Comparison of ENCODE assay signal across 18 cellular contexts in genomic region chr7:149293338-149293737, GRCh38. TPM values are rescaled to one million over a fixed set of nuclear protein-coding genes. Genes with fewer than 3 reads are reported as not detected.
DNase-seq lines count a peak whose midpoint lies in the region; ATAC-seq, FAIRE-seq and TF ChIP-seq lines count a peak whose summit lies in the region.
"Had no signal": no experiment of that assay in that cellular context is flagged by ENCODE, and none has a peak within 500 bp of the region (broad histone marks: within the 10 kb centered on the region; RNA-seq: fewer than 3 reads in every experiment).

No MANE protein-coding gene starts in this region.

- H3K27me3 Mint-ChIP-seq in activated T-cell treated with anti-CD3 and anti-CD28 coated beads, Interleukin-2, amount 50 U/mL, for 24 hours, result no peaks in the 10 kb centered on the region
- peaks cover 12% of the 10 kb centered on the region for H3K27me3 Mint-ChIP-seq in GM23338 (ENCODE audit: insufficient read depth, low read depth, poor library complexity)
- H3K27me3 Mint-ChIP-seq in osteocyte (ENCODE audit: unreplicated experiment), result no peaks in the 10 kb centered on the region
- H3K27me3 Mint-ChIP-seq: B cell; CD4-positive, alpha-beta T cell had no signal

- H3K4me1 Mint-ChIP-seq in activated T-cell treated with anti-CD3 and anti-CD28 coated beads, Interleukin-2, amount 50 U/mL, for 24 hours (ENCODE audit: low read depth), result peaks cover 28% of the 10 kb centered on the region
- H3K4me1 Mint-ChIP-seq in GM23338 (peaks cover 4% of the 10 kb centered on the region; the same call in 1 of the 3 replicates), osteocyte (ENCODE audit: unreplicated experiment) (no peaks in the 10 kb centered on the region)
- H3K4me1 Mint-ChIP-seq: B cell had no signal

- H3K27ac Mint-ChIP-seq in activated T-cell treated with anti-CD3 and anti-CD28 coated beads, Interleukin-2, amount 50 U/mL, for 24 hours, result peak overlapping the region; percentile 38
- no peak overlapping the region for H3K27ac Mint-ChIP-seq in GM23338
- H3K27ac Mint-ChIP-seq in osteocyte (ENCODE audit: unreplicated experiment), result no peak overlapping the region
- H3K27ac Mint-ChIP-seq: B cell; CD4-positive, alpha-beta T cell had no signal

- H2AFZ ChIP-seq in GM23338 (no peak overlapping the region), K562 (ENCODE audit: low read depth, low read length) (no peak overlapping the region)

- in situ Hi-C loops in K562 (cut with MboI), result no loop called here

- H3K4me3 ChIP-seq in GM23338, result no peak overlapping the region
- H3K4me3 ChIP-seq in K562, result no peak overlapping the region
- H3K4me3 ChIP-seq in thyroid gland (replicated peaks in 1 of 3), result no peak overlapping the region

- no peak overlapping the region for H3K4me2 ChIP-seq in GM23338
- H3K4me2 ChIP-seq in K562 (ENCODE audit: insufficient read depth, low read length), result no peak overlapping the region

- TF ChIP-seq RAD21 in K562 (CRISPR knock-in tag; conservative IDR thresholded peaks at IDR 0.05 in 1 of 2, IDR thresholded peaks at IDR 0.05 in 1 of 2), result 0 out of 4 replicates have a peak, but pooled peaks of 1 of the 2 experiments have one; percentile 3

- peak; percentile 19; the same call in 1 of the 3 replicates for ATAC-seq in GM23338
- ATAC-seq in K562, result peak; percentile 78
- ATAC-seq in esophagus mucosa, result no peak

- FAIRE-seq in K562 (lab: Jason Lieb, UNC), result peak; percentile 44
- FAIRE-seq: D721Med, G401.6, GM12891 had no signal

- H3K27ac ChIP-seq in GM23338 (ENCODE audit: low read depth) (no peak overlapping the region), K562 (ENCODE audit: extremely low read depth, low read depth, low read length) (no peak overlapping the region), thyroid gland (no peak overlapping the region)

- TF ChIP-seq EP300 in K562 (IDR thresholded peaks at IDR 0.05; ENCODE audit: low read length), result no peak

- H3K79me2 ChIP-seq in GM23338 (replicated peaks; ENCODE audit: insufficient read depth) (no peaks in the 10 kb centered on the region), K562 (ENCODE audit: control insufficient read depth, insufficient read depth, low read length) (no peaks in the 10 kb centered on the region)

- H3F3A ChIP-seq in GM23338 (replicated peaks; ENCODE audit: low read depth), result no peaks in the 10 kb centered on the region

- no peaks in the 10 kb centered on the region for H3K9me2 ChIP-seq in GM23338 (ENCODE audit: insufficient read depth)

- DNase-seq in activated T-cell treated with anti-CD3 and anti-CD28 coated beads, Interleukin-2, amount 50 U/mL, for 24 hours, result no peak
- no peak for DNase-seq in activated T-cell treated with anti-CD3 and anti-CD28 coated beads, Interleukin-2, amount 50 U/mL, for 1 hour
- DNase-seq in GM23338 (ENCODE audit: low spot score), result no peak
- peak in 2 of 4 experiments; percentile 38 to 50 for DNase-seq in K562 (ENCODE audit: extremely low read depth in 1 of 4, low spot score in 3 of 4)
- DNase-seq in osteocyte (ENCODE audit: extremely low spot score, unreplicated experiment), result peak; percentile 71
- no peak for DNase-seq in thyroid gland
- no peak for DNase-seq in stimulated activated CD4-positive, alpha-beta T cell treated with anti-CD3 and anti-CD28 coated beads, Interleukin-4, amount 100 ng/mL, for 24 hours
- DNase-seq: ACHN; C1 segment of cervical spinal cord; CD4-positive, alpha-beta T cell; DMS153; DMS79 treated with DMSO at 0.1 percent for 48 hours; EL had no signal

- H3K27me3 ChIP-seq in GM23338 (ENCODE audit: insufficient read depth) (no peaks in the 10 kb centered on the region), K562 (ENCODE audit: control insufficient read depth in 2 of 2, insufficient read depth in 2 of 2, low read length in 2 of 2) (peaks cover 3 to 62% of the 10 kb centered on the region in 2 experiments; a peak in 4 of 5 replicates), thyroid gland (no peaks in the 10 kb centered on the region)

- POLR2A ChIA-PET in K562 (lab: Yijun Ruan, JAX), result interaction anchor here (0.6 to 1.5 kb wide), 2 partner anchors 17 to 245 kb away, joined by 3 read pairs; no protein-coding TSS in a partner anchor

- WGBS in K562 (ENCODE audit: insufficient coverage, low coverage, missing lambda C conversion rate), result 23% methylated on average over 9 of the region's 9 CpGs
- WGBS in thyroid gland, 2 donors, result 96 to 98% methylated on average over 8 of the region's 9 CpGs

- no peak overlapping the region for H3K9ac ChIP-seq in K562 (ENCODE audit: insufficient read depth in 1 of 2, low read depth in 2 of 2, low read length in 2 of 2)

- H3K9me3 ChIP-seq in K562 (replicated peaks; ENCODE audit: control insufficient read depth, insufficient read depth, low read depth, low read length), result no peaks in the 10 kb centered on the region
- no peaks in the 10 kb centered on the region for H3K9me3 ChIP-seq in thyroid gland

- no peak for TF ChIP-seq POLR2A in K562 (conservative IDR thresholded peaks at IDR 0.05)
- TF ChIP-seq POLR2A in thyroid gland (IDR thresholded peaks at IDR 0.05), result no peak

- H3K4me3 Mint-ChIP-seq in activated T-cell treated with anti-CD3 and anti-CD28 coated beads, Interleukin-2, amount 50 U/mL, for 24 hours, result no peak overlapping the region
- H3K4me3 Mint-ChIP-seq in GM23338 (no peak overlapping the region; the same call in 2 of the 3 replicates), osteocyte (ENCODE audit: unreplicated experiment) (no peak overlapping the region)
- H3K4me3 Mint-ChIP-seq: B cell; CD4-positive, alpha-beta T cell had no signal

- no peaks in the 10 kb centered on the region for H3K4me1 ChIP-seq in GM23338 (ENCODE audit: insufficient read depth)
- peaks cover 0 to 8% of the 10 kb centered on the region in 2 experiments; a peak in 1 of 5 replicates for H3K4me1 ChIP-seq in K562 (replicated peaks in 1 of 2; ENCODE audit: control insufficient read depth in 2 of 2, insufficient read depth in 2 of 2, low read length in 2 of 2)
- H3K4me1 ChIP-seq in thyroid gland, result no peaks in the 10 kb centered on the region

- CTCF ChIA-PET in K562 (lab: Yijun Ruan, JAX; ENCODE audit: low intra/inter-chr PET ratio), result interaction anchor here (1.3 kb wide), 1 partner anchor 129 kb away, joined by 4 read pairs; no protein-coding TSS in a partner anchor

- BruUV-seq in K562 (replicated peaks; lab: Mats Ljungman, UMichigan), result no TSS peak

- peaks cover 57% of the 10 kb centered on the region for H3K36me3 Mint-ChIP-seq in activated T-cell treated with anti-CD3 and anti-CD28 coated beads, Interleukin-2, amount 50 U/mL, for 24 hours (ENCODE audit: low read depth)
- H3K36me3 Mint-ChIP-seq in GM23338 (ENCODE audit: low read depth), result peaks cover 2% of the 10 kb centered on the region; the same call in 2 of the 3 replicates
- peaks cover 14% of the 10 kb centered on the region for H3K36me3 Mint-ChIP-seq in osteocyte (ENCODE audit: unreplicated experiment)

- H3K9me1 ChIP-seq in K562 (ENCODE audit: control insufficient read depth, insufficient read depth, low read length), result peaks cover 4% of the 10 kb centered on the region

- no peaks in the 10 kb centered on the region for H3K9me3 Mint-ChIP-seq in activated T-cell treated with anti-CD3 and anti-CD28 coated beads, Interleukin-2, amount 50 U/mL, for 24 hours
- H3K9me3 Mint-ChIP-seq in GM23338 (peaks cover 5% of the 10 kb centered on the region; the same call in 2 of the 3 replicates), osteocyte (ENCODE audit: unreplicated experiment) (no peaks in the 10 kb centered on the region)
- H3K9me3 Mint-ChIP-seq: CD4-positive, alpha-beta T cell had no signal

- peak in 1 of 2 experiments; percentile 36; a peak in 1 of 4 replicates for TF ChIP-seq CTCF in GM23338 (conservative IDR thresholded peaks at IDR 0.05; ENCODE audit: low read depth in 2 of 2)
- TF ChIP-seq CTCF in K562 (IDR thresholded peaks at IDR 0.05 in 2 of 3, conservative IDR thresholded peaks at IDR 0.05 in 1 of 3; ENCODE audit: insufficient read depth in 2 of 3, low read depth in 1 of 3, low read length in 3 of 3), result peak; percentile 41 to 57 (median 45)
- no peak for TF ChIP-seq CTCF in osteocyte (IDR thresholded peaks at IDR 0.05)
- no peak for TF ChIP-seq CTCF in thyroid gland (IDR thresholded peaks at IDR 0.05)

- H3K36me3 ChIP-seq in GM23338 (ENCODE audit: insufficient read depth), result no peaks in the 10 kb centered on the region
- no peaks in the 10 kb centered on the region for H3K36me3 ChIP-seq in K562 (ENCODE audit: control insufficient read depth, insufficient read depth, low read length)
- peaks cover 0 to 2% of the 10 kb centered on the region in 2 donors for H3K36me3 ChIP-seq in thyroid gland

- intact Hi-C loops in K562 (cut with micrococcal nuclease), result no loop called here
- intact Hi-C loops in thyroid gland (cut with DNase I), result no loop called here

- no peaks in the 10 kb centered on the region for H4K20me1 ChIP-seq in GM23338 (replicated peaks; ENCODE audit: insufficient read depth)
- H4K20me1 ChIP-seq in K562 (replicated peaks; ENCODE audit: control insufficient read depth, insufficient read depth, low read length), result 0 out of 2 replicates have a peak, but pooled peaks cover 5% of the 10 kb centered on the region

RNA-seq across cellular contexts. Expression of gene ZNF783, which starts 31.3 kb away (rescaled TPM):
- 8.6 and 9.0 TPM in 2 replicates for total RNA-seq in GM23338 (2014; rRNA removed; shearing (Covaris generic))
- polyA plus RNA-seq in GM23338 (2016; fragmentation: Nextera tagmentation; extraction: Ambion mirVana) (2.1 and 2.6 TPM in 2 replicates), K562 (2011; rRNA removed) (8.9 and 10.0 TPM in 2 replicates), K562 (2014; fragmentation: Illumina TruSeq; extraction: Trizol) (5.1 and 5.4 TPM in 2 replicates), K562 (2014; fragmentation: Nextera tagmentation; extraction: Ambion mirVana) (1 to 10 TPM in 1 of 2 experiments, under 1 TPM in 1; 0.66 to 1.4 TPM), K562 (2014; rRNA removed) (9.3 and 10.2 TPM in 2 replicates)
- 23.2 and 45.5 TPM in 2 replicates for total RNA-seq in K562 (2011; cell fraction: chromatin; rRNA removed; ENCODE audit: low replicate concordance)
- total RNA-seq in K562 (2011; cell fraction: nucleolus; rRNA removed), result 23.9 and 27.2 TPM in 2 replicates
- total RNA-seq in K562 (2011; cell fraction: nucleoplasm; rRNA removed), result 21.1 and 22.8 TPM in 2 replicates
- total RNA-seq in K562 (2014; rRNA removed) (6.9 and 7.8 TPM in 2 replicates), K562 (2014; rRNA removed; fragmentation: Illumina TruSeq; extraction: Trizol) (3.1 and 3.2 TPM in 2 replicates), K562 (2015; rRNA removed; fragmentation: Illumina TruSeq; extraction: Trizol) (5.0 and 5.1 TPM in 2 replicates), K562 (2021) (9.5 and 11.2 TPM in 2 replicates), osteocyte (25.4 and 26.0 TPM in 2 replicates), thyroid gland (10 to 100 TPM; 11.3 to 18.0 (median 15.1) TPM), esophagus mucosa (5.8 TPM)
- polyA plus RNA-seq in K562 (2011; cell fraction: cytosol; rRNA removed), result 9.5 and 9.8 TPM in 2 replicates
- polyA plus RNA-seq in K562 (2011; cell fraction: nucleus; rRNA removed), result 42.7 and 51.9 TPM in 2 replicates
- 4.8 and 8.8 TPM in 2 replicates for polyA plus RNA-seq in K562 (2012)
- 4.7 and 5.2 TPM in 2 replicates for polyA minus RNA-seq in K562 (2011; rRNA and poly(A)+ RNA removed)
- 4.0 and 4.6 TPM in 2 replicates for polyA minus RNA-seq in K562 (2011; cell fraction: cytosol; rRNA and poly(A)+ RNA removed)
- 9.8 and 14.9 TPM in 2 replicates for polyA minus RNA-seq in K562 (2011; cell fraction: nucleus; rRNA and poly(A)+ RNA removed)

RNA-seq across cellular contexts. Expression of gene ZNF212, which starts 53.9 kb away (rescaled TPM):
- 18.0 and 18.9 TPM in 2 replicates for total RNA-seq in GM23338 (2014; rRNA removed; shearing (Covaris generic))
- polyA plus RNA-seq in GM23338 (2016; fragmentation: Nextera tagmentation; extraction: Ambion mirVana) (8.9 and 10.8 TPM in 2 replicates), K562 (2011; rRNA removed) (7.2 and 13.3 TPM in 2 replicates), K562 (2014; fragmentation: Illumina TruSeq; extraction: Trizol) (11.2 and 14.2 TPM in 2 replicates), K562 (2014; fragmentation: Nextera tagmentation; extraction: Ambion mirVana) (1 to 10 TPM; 1.8 to 1.9 TPM), K562 (2014; rRNA removed) (11.6 and 14.1 TPM in 2 replicates)
- total RNA-seq in K562 (2011; cell fraction: chromatin; rRNA removed; ENCODE audit: low replicate concordance), result 27.2 and 40.3 TPM in 2 replicates
- total RNA-seq in K562 (2011; cell fraction: nucleolus; rRNA removed), result 25.4 and 28.3 TPM in 2 replicates
- 21.7 and 25.2 TPM in 2 replicates for total RNA-seq in K562 (2011; cell fraction: nucleoplasm; rRNA removed)
- total RNA-seq in K562 (2014; rRNA removed) (10.2 and 10.7 TPM in 2 replicates), K562 (2014; rRNA removed; fragmentation: Illumina TruSeq; extraction: Trizol) (6.5 and 7.1 TPM in 2 replicates), K562 (2015; rRNA removed; fragmentation: Illumina TruSeq; extraction: Trizol) (5.6 and 6.3 TPM in 2 replicates), K562 (2021) (18.0 and 21.4 TPM in 2 replicates), osteocyte (11.9 and 13.0 TPM in 2 replicates), thyroid gland (10 to 100 TPM in 2 of 4 donors, 1 to 10 TPM in 2; 6.7 to 12.5 (median 9.7) TPM), esophagus mucosa (7.5 TPM)
- 5.8 and 8.6 TPM in 2 replicates for polyA plus RNA-seq in K562 (2011; cell fraction: cytosol; rRNA removed)
- 21.0 and 21.8 TPM in 2 replicates for polyA plus RNA-seq in K562 (2011; cell fraction: nucleus; rRNA removed)
- 13.3 and 14.1 TPM in 2 replicates for polyA plus RNA-seq in K562 (2012)
- polyA minus RNA-seq in K562 (2011; rRNA and poly(A)+ RNA removed), result 5.9 and 6.0 TPM in 2 replicates
- polyA minus RNA-seq in K562 (2011; cell fraction: cytosol; rRNA and poly(A)+ RNA removed), result 4.8 and 5.8 TPM in 2 replicates
- 7.9 and 12.3 TPM in 2 replicates for polyA minus RNA-seq in K562 (2011; cell fraction: nucleus; rRNA and poly(A)+ RNA removed)

Comparison
In these comparisons a context has a peak if more than half of its experiments do, and no peak if none do; other contexts are left out.
1. CTCF ChIP-seq: peak in K562 (3 of 3); none in osteocyte (single experiment) and thyroid gland (0 of 6).